Comparison of ENCODE assay signal across 1 cellular context in genomic region chr6:114144887-114145851, GRCh38.
A peak's percentile ranks its signal among the peaks of the same experiment; 100 is the strongest.
TF ChIP-seq lines count a peak whose summit lies in the region.

No MANE protein-coding gene starts in this region.

TF ChIP-seq in HepG2, 621 proteins besides CTCF, POLR2A, EP300 and RAD21 (continued from another document and continues in another):
- no peak for TF ChIP-seq ZBTB40 (IDR thresholded peaks at IDR 0.05)
- no peak for TF ChIP-seq ZBTB40 (CRISPR knock-in tag; IDR thresholded peaks at IDR 0.05)
- peak; percentile 36; the same call in 1 of the 2 replicates for TF ChIP-seq KDM6A (CRISPR knock-in tag; IDR thresholded peaks at IDR 0.05; ENCODE audit: low read depth)
- peak; percentile 57 for TF ChIP-seq ZSCAN31 (CRISPR knock-in tag; IDR thresholded peaks at IDR 0.05; ENCODE audit: low read depth)
- peak; percentile 27; the same call in 1 of the 2 replicates for TF ChIP-seq ZSCAN9 (CRISPR knock-in tag; IDR thresholded peaks at IDR 0.05; ENCODE audit: borderline replicate concordance)
- TF ChIP-seq NONO (IDR thresholded peaks at IDR 0.05): no peak
- TF ChIP-seq NONO (CRISPR knock-in tag; conservative IDR thresholded peaks at IDR 0.05): peak; percentile 39; the same call in 1 of the 2 replicates
- TF ChIP-seq ZNF282 (IDR thresholded peaks at IDR 0.05; ENCODE audit: partially characterized antibody): no peak
- TF ChIP-seq ZKSCAN8 (CRISPR knock-in tag; IDR thresholded peaks at IDR 0.05; ENCODE audit: borderline replicate concordance): 0 out of 2 replicates have a peak, but pooled peaks have one; percentile 48
- peak; percentile 72 for TF ChIP-seq MED8 (CRISPR knock-in tag; IDR thresholded peaks at IDR 0.05; ENCODE audit: insufficient replicate concordance)
- no peak for TF ChIP-seq ZNF784 (CRISPR knock-in tag; IDR thresholded peaks at IDR 0.05; ENCODE audit: borderline replicate concordance)
- peak; percentile 63; the same call in 1 of the 2 replicates for TF ChIP-seq HNF1B (CRISPR knock-in tag; IDR thresholded peaks at IDR 0.05)
- no peak for TF ChIP-seq TBL1XR1 (IDR thresholded peaks at IDR 0.05; ENCODE audit: borderline replicate concordance, low read length, partially characterized antibody)
- no peak for TF ChIP-seq PAWR (CRISPR knock-in tag; IDR thresholded peaks at IDR 0.05; ENCODE audit: borderline replicate concordance)
- no peak for TF ChIP-seq KDM5A (IDR thresholded peaks at IDR 0.05; ENCODE audit: borderline replicate concordance, low read length)
- no peak for TF ChIP-seq ZNF143 (CRISPR knock-in tag; IDR thresholded peaks at IDR 0.05)
- TF ChIP-seq HBP1 (CRISPR knock-in tag; IDR thresholded peaks at IDR 0.05; ENCODE audit: low read depth): no peak
- no peak for TF ChIP-seq IKZF1 (IDR thresholded peaks at IDR 0.05)
- no peak for TF ChIP-seq PLRG1 (conservative IDR thresholded peaks at IDR 0.05)
- TF ChIP-seq ZNF34 (CRISPR knock-in tag; IDR thresholded peaks at IDR 0.05; ENCODE audit: borderline replicate concordance): no peak
- no peak for TF ChIP-seq ZNF576 (CRISPR knock-in tag; IDR thresholded peaks at IDR 0.05)
- TF ChIP-seq HNRNPLL (IDR thresholded peaks at IDR 0.05; ENCODE audit: low read depth, low read length, poor library complexity, severe bottlenecking): no peak
- TF ChIP-seq ZNF484 (CRISPR knock-in tag; IDR thresholded peaks at IDR 0.05; ENCODE audit: borderline replicate concordance, low read depth): no peak
- TF ChIP-seq ZFP37 (CRISPR knock-in tag; IDR thresholded peaks at IDR 0.05; ENCODE audit: borderline replicate concordance): no peak
- peak; percentile 14; the same call in 1 of the 2 replicates for TF ChIP-seq FOXK1 (CRISPR knock-in tag; IDR thresholded peaks at IDR 0.05; ENCODE audit: borderline replicate concordance, low read depth)
- peak; percentile 44; the same call in 1 of the 2 replicates for TF ChIP-seq ZNF136 (CRISPR knock-in tag; IDR thresholded peaks at IDR 0.05; ENCODE audit: low read depth)
- TF ChIP-seq RBM22 (optimal IDR thresholded peaks at IDR 0.05; ENCODE audit: low read length): no peak
- no peak for TF ChIP-seq ZNF333 (CRISPR knock-in tag; IDR thresholded peaks at IDR 0.05; ENCODE audit: borderline replicate concordance)
- TF ChIP-seq ZBTB7A (CRISPR knock-in tag; IDR thresholded peaks at IDR 0.05): no peak
- TF ChIP-seq ARHGAP35 (CRISPR knock-in tag; IDR thresholded peaks at IDR 0.05; ENCODE audit: borderline replicate concordance): no peak
- no peak for TF ChIP-seq ZNF549 (CRISPR knock-in tag; IDR thresholded peaks at IDR 0.05)
- no peak for TF ChIP-seq WIZ (CRISPR knock-in tag; IDR thresholded peaks at IDR 0.05)
- TF ChIP-seq SRSF1 (optimal IDR thresholded peaks at IDR 0.05; ENCODE audit: low read depth, low read length): no peak
- no peak; the same call in 1 of the 2 replicates for TF ChIP-seq ZNF292 (CRISPR knock-in tag; IDR thresholded peaks at IDR 0.05; ENCODE audit: borderline replicate concordance, low read depth)
- no peak for TF ChIP-seq USF2 (IDR thresholded peaks at IDR 0.05; ENCODE audit: low read depth, low read length)
- TF ChIP-seq USF2 (CRISPR knock-in tag; IDR thresholded peaks at IDR 0.05; ENCODE audit: borderline replicate concordance): no peak
- no peak for TF ChIP-seq ZBTB26 (CRISPR knock-in tag; IDR thresholded peaks at IDR 0.05; ENCODE audit: borderline replicate concordance)
- TF ChIP-seq XBP1 (CRISPR knock-in tag; IDR thresholded peaks at IDR 0.05): no peak
- TF ChIP-seq SALL1 (CRISPR knock-in tag; IDR thresholded peaks at IDR 0.05): peak; percentile 94
- 0 out of 2 replicates have a peak, but pooled peaks have one; percentile 34 for TF ChIP-seq PRDM10 (CRISPR knock-in tag; IDR thresholded peaks at IDR 0.05; ENCODE audit: low read depth)
- TF ChIP-seq ZNF501 (CRISPR knock-in tag; IDR thresholded peaks at IDR 0.05): peak; percentile 79; the same call in 1 of the 2 replicates
